8 cellular contexts compared by ENCODE assay signal in the genomic region with DNA sequence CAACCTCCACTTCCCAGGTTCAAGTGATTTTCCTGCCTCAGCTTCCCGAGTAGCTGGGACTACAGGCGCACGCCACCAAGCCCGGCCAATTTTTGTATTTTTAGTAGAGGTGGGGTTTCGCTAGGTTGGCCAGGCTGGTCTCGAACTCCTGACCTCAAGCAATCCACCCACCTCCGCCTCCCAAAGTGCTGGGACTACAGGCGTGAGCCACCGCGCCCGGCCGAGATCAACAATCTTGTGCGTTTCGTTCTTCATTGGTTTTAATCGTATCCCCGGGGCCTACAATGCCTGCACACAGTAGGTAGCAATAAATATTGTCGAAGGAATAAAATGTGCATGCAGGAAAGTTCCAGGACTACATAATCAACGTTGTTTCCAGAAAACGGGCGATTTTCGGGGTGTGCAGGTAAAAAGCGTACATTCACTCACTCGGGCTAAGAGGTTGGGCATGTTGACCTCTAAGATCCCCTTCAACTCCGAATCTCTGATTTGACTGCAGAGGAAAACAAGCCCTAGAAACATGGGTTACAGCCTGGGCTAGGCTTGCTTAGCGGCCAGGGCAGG. TPM values are rescaled to one million over a fixed set of nuclear protein-coding genes. Genes with fewer than 3 reads are reported as not detected.
DNase-seq lines count a peak whose midpoint lies in the region; ATAC-seq, FAIRE-seq and TF ChIP-seq lines count a peak whose summit lies in the region.

No MANE protein-coding gene starts in this region.

- no peak for TF ChIP-seq POLR2A in A549 (IDR thresholded peaks at IDR 0.05; ENCODE audit: low read length)

- H3K4me1 ChIP-seq in A549 (peaks cover 19% of the 10 kb centered on the region), muscle layer of duodenum (ENCODE audit: control insufficient read depth in 1 of 2, insufficient read depth in 2 of 2, low read length in 2 of 2) (peaks cover 10 to 34% of the 10 kb centered on the region in 2 donors)

- DNase-seq in A549 (ENCODE audit: low read depth in 1 of 2, low spot score in 1 of 2) (no peak), choroid plexus epithelial cell (ENCODE audit: low read depth) (no peak), NCI-H2171 treated with DMSO at 0.1 percent for 48 hours (lab: John Stamatoyannopoulos, UW) (no peak)
- no peak for DNase-seq in Jurkat, Clone E6-1 (ENCODE audit: low read depth, low spot score)

- peak overlapping the region; percentile 84 to 89 for H3K27ac ChIP-seq in A549
- H3K27ac ChIP-seq in muscle layer of duodenum (ENCODE audit: low read length): peak overlapping the region; percentile 94

- CTCF ChIA-PET in A549 (lab: Yijun Ruan, JAX): interaction anchor here (0.6 to 3.6 kb wide), 15 partner anchors 10 to 607 kb away, joined by 3 to 28 read pairs (median 5); no protein-coding TSS in a partner anchor

- H3K4me2 ChIP-seq in A549: peak overlapping the region; percentile 80

- H3K4me3 ChIP-seq in A549: peak overlapping the region; percentile 61
- H3K4me3 ChIP-seq in Jurkat, Clone E6-1 (ENCODE audit: low read length): peak overlapping the region; percentile 77
- H3K4me3 ChIP-seq in choroid plexus epithelial cell (ENCODE audit: low read depth, low read length): peak overlapping the region; percentile 78
- peak overlapping the region; percentile 67 to 99 for H3K4me3 ChIP-seq in muscle layer of duodenum (ENCODE audit: low read depth in 1 of 2, low read length in 2 of 2)

- no peak for TF ChIP-seq RAD21 in A549 (conservative IDR thresholded peaks at IDR 0.05 in 1 of 2, IDR thresholded peaks at IDR 0.05 in 1 of 2)

- no peak for TF ChIP-seq EP300 in A549 (IDR thresholded peaks at IDR 0.05)

- H3K27me3 ChIP-seq in muscle layer of duodenum (ENCODE audit: low read depth, low read length): no peaks in the 10 kb centered on the region

- ATAC-seq in A549 (no peak), GM21367 (IDR thresholded peaks at IDR 0.05; ENCODE audit: unreplicated experiment) (no peak), GM21786 (IDR thresholded peaks at IDR 0.05; ENCODE audit: unreplicated experiment) (no peak), GM21723 (IDR thresholded peaks at IDR 0.05; ENCODE audit: unreplicated experiment) (no peak)

- no peaks in the 10 kb centered on the region for H3K9me3 ChIP-seq in A549
- no peaks in the 10 kb centered on the region for H3K9me3 ChIP-seq in muscle layer of duodenum (ENCODE audit: control insufficient read depth in 1 of 2, low read length in 2 of 2)

- peaks cover 0 to 10% of the 10 kb centered on the region in 2 donors for H3K36me3 ChIP-seq in muscle layer of duodenum (ENCODE audit: control insufficient read depth in 1 of 2, insufficient read depth in 2 of 2, low read length in 2 of 2)

- POLR2A ChIA-PET in A549 (lab: Yijun Ruan, JAX): interaction anchor here (0.5 to 1.9 kb wide), 6 partner anchors 15 to 372 kb away, joined by 3 to 8 read pairs (median 4); a partner anchor contains a TSS

- TF ChIP-seq CTCF in A549 (IDR thresholded peaks at IDR 0.05): no peak
- TF ChIP-seq CTCF in choroid plexus epithelial cell (conservative IDR thresholded peaks at IDR 0.05; ENCODE audit: low read depth, low read length): no peak

- FAIRE-seq in A549 (lab: Jason Lieb, UNC): no peak

- WGBS in A549 (ENCODE audit: missing lambda C conversion rate): 66% methylated on average over 25 of the region's 25 CpGs

TF ChIP-seq in A549, 52 proteins besides CTCF, POLR2A, EP300 and RAD21:
- TF ChIP-seq MAFK (IDR thresholded peaks at IDR 0.05; ENCODE audit: partially characterized antibody) (no peak), NPAS2 (CRISPR knock-in tag; IDR thresholded peaks at IDR 0.05; ENCODE audit: borderline replicate concordance) (no peak), EHMT2 (IDR thresholded peaks at IDR 0.05; ENCODE audit: low read depth) (no peak), FOSB (CRISPR knock-in tag; IDR thresholded peaks at IDR 0.05) (no peak), FOSL2 (IDR thresholded peaks at IDR 0.05) (no peak), FOSL2 (CRISPR knock-in tag; IDR thresholded peaks at IDR 0.05) (no peak), JUNB (IDR thresholded peaks at IDR 0.05) (no peak), POLR2AphosphoS2 (conservative IDR thresholded peaks at IDR 0.05; ENCODE audit: low read length) (no peak), HOXB5 (CRISPR knock-in tag; IDR thresholded peaks at IDR 0.05) (no peak), HOXB13 (CRISPR knock-in tag; IDR thresholded peaks at IDR 0.05; ENCODE audit: low read depth) (no peak), CHD2 (IDR thresholded peaks at IDR 0.05; ENCODE audit: low read length, partially characterized antibody) (no peak)
- TF ChIP-seq, protein P1, sequence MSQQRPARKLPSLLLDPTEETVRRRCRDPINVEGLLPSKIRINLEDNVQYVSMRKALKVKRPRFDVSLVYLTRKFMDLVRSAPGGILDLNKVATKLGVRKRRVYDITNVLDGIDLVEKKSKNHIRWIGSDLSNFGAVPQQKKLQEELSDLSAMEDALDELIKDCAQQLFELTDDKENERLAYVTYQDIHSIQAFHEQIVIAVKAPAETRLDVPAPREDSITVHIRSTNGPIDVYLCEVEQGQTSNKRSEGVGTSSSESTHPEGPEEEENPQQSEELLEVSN (IDR thresholded peaks at IDR 0.05; ENCODE audit: borderline replicate concordance, low read depth): no peak
- TF ChIP-seq, protein P2, sequence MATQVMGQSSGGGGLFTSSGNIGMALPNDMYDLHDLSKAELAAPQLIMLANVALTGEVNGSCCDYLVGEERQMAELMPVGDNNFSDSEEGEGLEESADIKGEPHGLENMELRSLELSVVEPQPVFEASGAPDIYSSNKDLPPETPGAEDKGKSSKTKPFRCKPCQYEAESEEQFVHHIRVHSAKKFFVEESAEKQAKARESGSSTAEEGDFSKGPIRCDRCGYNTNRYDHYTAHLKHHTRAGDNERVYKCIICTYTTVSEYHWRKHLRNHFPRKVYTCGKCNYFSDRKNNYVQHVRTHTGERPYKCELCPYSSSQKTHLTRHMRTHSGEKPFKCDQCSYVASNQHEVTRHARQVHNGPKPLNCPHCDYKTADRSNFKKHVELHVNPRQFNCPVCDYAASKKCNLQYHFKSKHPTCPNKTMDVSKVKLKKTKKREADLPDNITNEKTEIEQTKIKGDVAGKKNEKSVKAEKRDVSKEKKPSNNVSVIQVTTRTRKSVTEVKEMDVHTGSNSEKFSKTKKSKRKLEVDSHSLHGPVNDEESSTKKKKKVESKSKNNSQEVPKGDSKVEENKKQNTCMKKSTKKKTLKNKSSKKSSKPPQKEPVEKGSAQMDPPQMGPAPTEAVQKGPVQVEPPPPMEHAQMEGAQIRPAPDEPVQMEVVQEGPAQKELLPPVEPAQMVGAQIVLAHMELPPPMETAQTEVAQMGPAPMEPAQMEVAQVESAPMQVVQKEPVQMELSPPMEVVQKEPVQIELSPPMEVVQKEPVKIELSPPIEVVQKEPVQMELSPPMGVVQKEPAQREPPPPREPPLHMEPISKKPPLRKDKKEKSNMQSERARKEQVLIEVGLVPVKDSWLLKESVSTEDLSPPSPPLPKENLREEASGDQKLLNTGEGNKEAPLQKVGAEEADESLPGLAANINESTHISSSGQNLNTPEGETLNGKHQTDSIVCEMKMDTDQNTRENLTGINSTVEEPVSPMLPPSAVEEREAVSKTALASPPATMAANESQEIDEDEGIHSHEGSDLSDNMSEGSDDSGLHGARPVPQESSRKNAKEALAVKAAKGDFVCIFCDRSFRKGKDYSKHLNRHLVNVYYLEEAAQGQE (IDR thresholded peaks at IDR 0.05): no peak

RNA-seq across cellular contexts. Expression of a gene that starts 2.7 kb away (rescaled TPM):
- 45.5 and 48.9 TPM in 2 replicates for polyA plus RNA-seq in A549 (2011; rRNA removed)
- polyA plus RNA-seq in A549 (2012; cell fraction: cytosol; rRNA removed): 6.8 and 8.2 TPM in 2 replicates
- 9.4 and 10.6 TPM in 2 replicates for polyA plus RNA-seq in A549 (2012; cell fraction: nucleus; rRNA removed)
- polyA plus RNA-seq in A549 (2017; fragmentation: RNase III; extraction: RNeasy Plus Mini Kit Qiagen cat#74134 plus additional on column Dnase treatment): 17.0 to 19.6 TPM (median 19.5 TPM) in 3 replicates
- 24.3 and 37.8 TPM in 2 replicates for polyA minus RNA-seq in A549 (2011; rRNA and poly(A)+ RNA removed)
- 5.3 TPM for polyA plus RNA-seq in Jurkat, Clone E6-1 (2012; ENCODE audit: insufficient read depth, insufficient read length)
